ENCODE assay signal across 8 cellular contexts in genomic region chr3:5022187-5022965, GRCh38. TPM values are rescaled to one million over a fixed set of nuclear protein-coding genes. Genes with fewer than 3 reads are reported as not detected.
DNase-seq lines count a peak whose midpoint lies in the region; ATAC-seq lines count a peak whose summit lies in the region.

No MANE protein-coding gene starts in this region.

- H3K4me1 Mint-ChIP-seq in T-helper 2 cell treated with Interferon-gamma antibody and Interleukin-4, amounts not matched to agents 5 μg/mL and 100 μg/mL, for 36 hours (ENCODE audit: low read depth): peaks cover 71% of the 10 kb centered on the region
- peaks cover 76 to 77% of the 10 kb centered on the region in 2 donors for H3K4me1 Mint-ChIP-seq in natural killer cell treated with Interleukin-12 subunit alpha and Interleukin-12 subunit beta and Interleukin-15 and Interleukin-18, amount 100 ng/mL, for 72 hours (ENCODE audit: low read depth in 2 of 2)

- ATAC-seq in GM19023 (IDR thresholded peaks at IDR 0.05; ENCODE audit: unreplicated experiment) (peak; percentile 44), HG02759 (IDR thresholded peaks at IDR 0.05; ENCODE audit: unreplicated experiment) (peak; percentile 70)
- ATAC-seq in natural killer cell treated with Interleukin-12 subunit alpha and Interleukin-12 subunit beta and Interleukin-15 and Interleukin-18, amount 100 ng/mL, for 72 hours: peak; percentile 64 to 66

- H3K36me3 Mint-ChIP-seq in T-helper 2 cell treated with Interferon-gamma antibody and Interleukin-4, amounts not matched to agents 5 μg/mL and 100 μg/mL, for 36 hours (ENCODE audit: low read depth): no peaks in the 10 kb centered on the region
- no peaks in the 10 kb centered on the region for H3K36me3 Mint-ChIP-seq in natural killer cell treated with Interleukin-12 subunit alpha and Interleukin-12 subunit beta and Interleukin-15 and Interleukin-18, amount 100 ng/mL, for 72 hours

- peak; percentile 60 for DNase-seq in T-helper 2 cell treated with Interferon-gamma antibody and Interleukin-4, amounts not matched to agents 5 μg/mL and 100 μg/mL, for 36 hours (ENCODE audit: low spot score)
- DNase-seq in natural killer cell treated with Interleukin-12 subunit alpha and Interleukin-12 subunit beta and Interleukin-15 and Interleukin-18, amount 100 ng/mL, for 72 hours (ENCODE audit: low spot score): no peak
- no peak for DNase-seq in NOMO-1 (lab: John Stamatoyannopoulos, UW; ENCODE audit: unreplicated experiment in 2 of 2)
- no peak for DNase-seq in stimulated activated naive CD4-positive, alpha-beta T cell treated with Interleukin-2 at 50 U/mL for 16 hours (lab: John Stamatoyannopoulos, UW)
- no peak for DNase-seq in activated CD4-positive, alpha-beta T cell treated with anti-CD3 and anti-CD28 coated beads, Interleukin-2, amount 50 U/mL, for 1 hour
- no peak for DNase-seq in NCI-H774 (lab: John Stamatoyannopoulos, UW)

- H3K9me3 Mint-ChIP-seq in T-helper 2 cell treated with Interferon-gamma antibody and Interleukin-4, amounts not matched to agents 5 μg/mL and 100 μg/mL, for 36 hours: no peaks in the 10 kb centered on the region
- H3K9me3 Mint-ChIP-seq in natural killer cell treated with Interleukin-12 subunit alpha and Interleukin-12 subunit beta and Interleukin-15 and Interleukin-18, amount 100 ng/mL, for 72 hours: peaks cover 3% of the 10 kb centered on the region

- H3K27ac Mint-ChIP-seq in T-helper 2 cell treated with Interferon-gamma antibody and Interleukin-4, amounts not matched to agents 5 μg/mL and 100 μg/mL, for 36 hours: peak overlapping the region; percentile 66
- H3K27ac Mint-ChIP-seq in natural killer cell treated with Interleukin-12 subunit alpha and Interleukin-12 subunit beta and Interleukin-15 and Interleukin-18, amount 100 ng/mL, for 72 hours: peak overlapping the region; percentile 88 to 94

- H3K4me3 Mint-ChIP-seq in T-helper 2 cell treated with Interferon-gamma antibody and Interleukin-4, amounts not matched to agents 5 μg/mL and 100 μg/mL, for 36 hours: no peak overlapping the region
- peak overlapping the region; percentile 80 for H3K4me3 Mint-ChIP-seq in natural killer cell treated with Interleukin-12 subunit alpha and Interleukin-12 subunit beta and Interleukin-15 and Interleukin-18, amount 100 ng/mL, for 72 hours

- H3K27me3 Mint-ChIP-seq in T-helper 2 cell treated with Interferon-gamma antibody and Interleukin-4, amounts not matched to agents 5 μg/mL and 100 μg/mL, for 36 hours (ENCODE audit: low read depth): no peaks in the 10 kb centered on the region
- H3K27me3 Mint-ChIP-seq in natural killer cell treated with Interleukin-12 subunit alpha and Interleukin-12 subunit beta and Interleukin-15 and Interleukin-18, amount 100 ng/mL, for 72 hours: no peaks in the 10 kb centered on the region

RNA-seq across cellular contexts. Expression of gene BHLHE40, which starts 43.1 kb away (rescaled TPM):
- total RNA-seq in natural killer cell treated with Interleukin-12 subunit alpha and Interleukin-12 subunit beta and Interleukin-15 and Interleukin-18, amount 100 ng/mL, for 72 hours: 100 to 1,000 TPM; 579 to 941 TPM
